Comparison of ENCODE assay signal across 1 cellular context in the genomic region with DNA sequence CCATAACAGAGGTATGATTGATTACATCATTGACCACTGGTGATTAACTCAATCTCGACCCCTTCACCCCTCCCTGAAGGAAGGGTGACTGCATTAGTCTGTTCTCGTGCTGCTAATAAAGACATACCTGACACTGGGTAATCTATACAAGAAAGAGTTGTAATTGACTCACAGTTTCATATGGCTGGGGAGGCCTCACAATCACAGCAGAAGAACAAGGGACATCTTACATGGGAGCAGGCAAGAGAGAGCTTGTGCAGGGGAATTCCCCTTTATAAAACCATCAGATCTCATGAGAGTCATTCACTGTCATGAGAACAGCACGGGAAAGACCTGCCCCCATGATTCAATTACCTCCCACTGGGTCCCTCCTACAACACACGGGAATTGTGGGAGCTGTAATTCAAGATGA.
TF ChIP-seq lines count a peak whose summit lies in the region.

No MANE protein-coding gene starts in this region.

TF ChIP-seq in HEK293, 187 proteins besides CTCF, POLR2A, EP300 and RAD21:
- TF ChIP-seq, protein P1, sequence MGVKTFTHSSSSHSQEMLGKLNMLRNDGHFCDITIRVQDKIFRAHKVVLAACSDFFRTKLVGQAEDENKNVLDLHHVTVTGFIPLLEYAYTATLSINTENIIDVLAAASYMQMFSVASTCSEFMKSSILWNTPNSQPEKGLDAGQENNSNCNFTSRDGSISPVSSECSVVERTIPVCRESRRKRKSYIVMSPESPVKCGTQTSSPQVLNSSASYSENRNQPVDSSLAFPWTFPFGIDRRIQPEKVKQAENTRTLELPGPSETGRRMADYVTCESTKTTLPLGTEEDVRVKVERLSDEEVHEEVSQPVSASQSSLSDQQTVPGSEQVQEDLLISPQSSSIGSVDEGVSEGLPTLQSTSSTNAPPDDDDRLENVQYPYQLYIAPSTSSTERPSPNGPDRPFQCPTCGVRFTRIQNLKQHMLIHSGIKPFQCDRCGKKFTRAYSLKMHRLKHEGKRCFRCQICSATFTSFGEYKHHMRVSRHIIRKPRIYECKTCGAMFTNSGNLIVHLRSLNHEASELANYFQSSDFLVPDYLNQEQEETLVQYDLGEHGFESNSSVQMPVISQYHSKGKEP (tag by site-specific recombination; IDR thresholded peaks at IDR 0.05) = no peak
- TF ChIP-seq IKZF3 (tag by site-specific recombination; IDR thresholded peaks at IDR 0.05) (no peak), ZNF324 (tag by site-specific recombination; IDR thresholded peaks at IDR 0.05) (no peak), ZNF670 (tag by site-specific recombination; IDR thresholded peaks at IDR 0.05; ENCODE audit: low read depth) (no peak), EGR2 (tag by site-specific recombination; IDR thresholded peaks at IDR 0.05; ENCODE audit: low read depth) (peak; percentile 37; the same call in 1 of the 2 replicates), ZFP3 (tag by site-specific recombination; IDR thresholded peaks at IDR 0.05; ENCODE audit: low read depth) (no peak), ZNF10 (tag by site-specific recombination; IDR thresholded peaks at IDR 0.05) (no peak), ZFHX2 (tag by site-specific recombination; conservative IDR thresholded peaks at IDR 0.05) (peak; percentile 61), GLIS1 (tag by site-specific recombination; IDR thresholded peaks at IDR 0.05) (peak; percentile 28; the same call in 1 of the 2 replicates), ZNF561 (tag by site-specific recombination; IDR thresholded peaks at IDR 0.05; ENCODE audit: borderline replicate concordance) (no peak), HOXD13 (CRISPR knock-in tag; IDR thresholded peaks at IDR 0.05; ENCODE audit: borderline replicate concordance) (no peak), SP7 (tag by site-specific recombination; IDR thresholded peaks at IDR 0.05) (0 out of 2 replicates have a peak, but pooled peaks have one; percentile 25), GLI4 (tag by site-specific recombination; IDR thresholded peaks at IDR 0.05) (no peak), HOXC10 (CRISPR knock-in tag; IDR thresholded peaks at IDR 0.05) (no peak), ZNF544 (tag by site-specific recombination; IDR thresholded peaks at IDR 0.05) (no peak), MZF1 (tag by site-specific recombination; IDR thresholded peaks at IDR 0.05; ENCODE audit: borderline replicate concordance) (no peak)
- TF ChIP-seq, protein P2, sequence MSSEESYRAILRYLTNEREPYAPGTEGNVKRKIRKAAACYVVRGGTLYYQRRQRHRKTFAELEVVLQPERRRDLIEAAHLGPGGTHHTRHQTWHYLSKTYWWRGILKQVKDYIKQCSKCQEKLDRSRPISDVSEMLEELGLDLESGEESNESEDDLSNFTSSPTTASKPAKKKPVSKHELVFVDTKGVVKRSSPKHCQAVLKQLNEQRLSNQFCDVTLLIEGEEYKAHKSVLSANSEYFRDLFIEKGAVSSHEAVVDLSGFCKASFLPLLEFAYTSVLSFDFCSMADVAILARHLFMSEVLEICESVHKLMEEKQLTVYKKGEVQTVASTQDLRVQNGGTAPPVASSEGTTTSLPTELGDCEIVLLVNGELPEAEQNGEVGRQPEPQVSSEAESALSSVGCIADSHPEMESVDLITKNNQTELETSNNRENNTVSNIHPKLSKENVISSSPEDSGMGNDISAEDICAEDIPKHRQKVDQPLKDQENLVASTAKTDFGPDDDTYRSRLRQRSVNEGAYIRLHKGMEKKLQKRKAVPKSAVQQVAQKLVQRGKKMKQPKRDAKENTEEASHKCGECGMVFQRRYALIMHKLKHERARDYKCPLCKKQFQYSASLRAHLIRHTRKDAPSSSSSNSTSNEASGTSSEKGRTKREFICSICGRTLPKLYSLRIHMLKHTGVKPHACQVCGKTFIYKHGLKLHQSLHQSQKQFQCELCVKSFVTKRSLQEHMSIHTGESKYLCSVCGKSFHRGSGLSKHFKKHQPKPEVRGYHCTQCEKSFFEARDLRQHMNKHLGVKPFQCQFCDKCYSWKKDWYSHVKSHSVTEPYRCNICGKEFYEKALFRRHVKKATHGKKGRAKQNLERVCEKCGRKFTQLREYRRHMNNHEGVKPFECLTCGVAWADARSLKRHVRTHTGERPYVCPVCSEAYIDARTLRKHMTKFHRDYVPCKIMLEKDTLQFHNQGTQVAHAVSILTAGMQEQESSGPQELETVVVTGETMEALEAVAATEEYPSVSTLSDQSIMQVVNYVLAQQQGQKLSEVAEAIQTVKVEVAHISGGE (tag by site-specific recombination; conservative IDR thresholded peaks at IDR 0.05; ENCODE audit: low read depth) = no peak
- TF ChIP-seq, protein P3, sequence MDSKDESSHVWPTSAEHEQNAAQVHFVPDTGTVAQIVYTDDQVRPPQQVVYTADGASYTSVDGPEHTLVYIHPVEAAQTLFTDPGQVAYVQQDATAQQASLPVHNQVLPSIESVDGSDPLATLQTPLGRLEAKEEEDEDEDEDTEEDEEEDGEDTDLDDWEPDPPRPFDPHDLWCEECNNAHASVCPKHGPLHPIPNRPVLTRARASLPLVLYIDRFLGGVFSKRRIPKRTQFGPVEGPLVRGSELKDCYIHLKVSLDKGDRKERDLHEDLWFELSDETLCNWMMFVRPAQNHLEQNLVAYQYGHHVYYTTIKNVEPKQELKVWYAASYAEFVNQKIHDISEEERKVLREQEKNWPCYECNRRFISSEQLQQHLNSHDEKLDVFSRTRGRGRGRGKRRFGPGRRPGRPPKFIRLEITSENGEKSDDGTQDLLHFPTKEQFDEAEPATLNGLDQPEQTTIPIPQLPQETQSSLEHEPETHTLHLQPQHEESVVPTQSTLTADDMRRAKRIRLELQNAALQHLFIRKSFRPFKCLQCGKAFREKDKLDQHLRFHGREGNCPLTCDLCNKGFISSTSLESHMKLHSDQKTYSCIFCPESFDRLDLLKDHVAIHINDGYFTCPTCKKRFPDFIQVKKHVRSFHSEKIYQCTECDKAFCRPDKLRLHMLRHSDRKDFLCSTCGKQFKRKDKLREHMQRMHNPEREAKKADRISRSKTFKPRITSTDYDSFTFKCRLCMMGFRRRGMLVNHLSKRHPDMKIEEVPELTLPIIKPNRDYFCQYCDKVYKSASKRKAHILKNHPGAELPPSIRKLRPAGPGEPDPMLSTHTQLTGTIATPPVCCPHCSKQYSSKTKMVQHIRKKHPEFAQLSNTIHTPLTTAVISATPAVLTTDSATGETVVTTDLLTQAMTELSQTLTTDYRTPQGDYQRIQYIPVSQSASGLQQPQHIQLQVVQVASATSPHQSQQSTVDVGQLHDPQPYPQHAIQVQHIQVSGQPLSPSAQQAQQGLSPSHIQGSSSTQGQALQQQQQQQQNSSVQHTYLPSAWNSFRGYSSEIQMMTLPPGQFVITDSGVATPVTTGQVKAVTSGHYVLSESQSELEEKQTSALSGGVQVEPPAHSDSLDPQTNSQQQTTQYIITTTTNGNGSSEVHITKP (tag by site-specific recombination; IDR thresholded peaks at IDR 0.05) = no peak
- TF ChIP-seq, protein P4, sequence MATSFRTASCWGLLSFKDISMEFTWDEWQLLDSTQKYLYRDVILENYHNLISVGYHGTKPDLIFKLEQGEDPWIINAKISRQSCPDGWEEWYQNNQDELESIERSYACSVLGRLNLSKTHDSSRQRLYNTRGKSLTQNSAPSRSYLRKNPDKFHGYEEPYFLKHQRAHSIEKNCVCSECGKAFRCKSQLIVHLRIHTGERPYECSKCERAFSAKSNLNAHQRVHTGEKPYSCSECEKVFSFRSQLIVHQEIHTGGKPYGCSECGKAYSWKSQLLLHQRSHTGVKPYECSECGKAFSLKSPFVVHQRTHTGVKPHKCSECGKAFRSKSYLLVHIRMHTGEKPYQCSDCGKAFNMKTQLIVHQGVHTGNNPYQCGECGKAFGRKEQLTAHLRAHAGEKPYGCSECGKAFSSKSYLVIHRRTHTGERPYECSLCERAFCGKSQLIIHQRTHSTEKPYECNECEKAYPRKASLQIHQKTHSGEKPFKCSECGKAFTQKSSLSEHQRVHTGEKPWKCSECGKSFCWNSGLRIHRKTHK (tag by site-specific recombination; IDR thresholded peaks at IDR 0.05) = no peak
- TF ChIP-seq, protein P5, sequence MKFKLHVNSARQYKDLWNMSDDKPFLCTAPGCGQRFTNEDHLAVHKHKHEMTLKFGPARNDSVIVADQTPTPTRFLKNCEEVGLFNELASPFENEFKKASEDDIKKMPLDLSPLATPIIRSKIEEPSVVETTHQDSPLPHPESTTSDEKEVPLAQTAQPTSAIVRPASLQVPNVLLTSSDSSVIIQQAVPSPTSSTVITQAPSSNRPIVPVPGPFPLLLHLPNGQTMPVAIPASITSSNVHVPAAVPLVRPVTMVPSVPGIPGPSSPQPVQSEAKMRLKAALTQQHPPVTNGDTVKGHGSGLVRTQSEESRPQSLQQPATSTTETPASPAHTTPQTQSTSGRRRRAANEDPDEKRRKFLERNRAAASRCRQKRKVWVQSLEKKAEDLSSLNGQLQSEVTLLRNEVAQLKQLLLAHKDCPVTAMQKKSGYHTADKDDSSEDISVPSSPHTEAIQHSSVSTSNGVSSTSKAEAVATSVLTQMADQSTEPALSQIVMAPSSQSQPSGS (tag by site-specific recombination; IDR thresholded peaks at IDR 0.05; ENCODE audit: low read depth) = peak; percentile 69
